In genomic region chr3:46978985-46979944, GRCh38 we compare ENCODE assay signal across 1 cellular context.
TF ChIP-seq lines count a peak whose summit lies in the region.

Gene NBEAL2, plus strand, starts transcription at chr3:46979666. Its CDS starts 196 bp downstream, at chr3:46979862.

TF ChIP-seq in K562, 482 proteins besides CTCF, POLR2A, EP300 and RAD21 (continued from another document and continues in another):
- TF ChIP-seq RCOR1 (IDR thresholded peaks at IDR 0.05; ENCODE audit: borderline replicate concordance in 1 of 2, low read depth in 2 of 2, low read length in 2 of 2) (peak in 1 of 2 experiments; percentile 28; a peak in 1 of 4 replicates), PHF20 (IDR thresholded peaks at IDR 0.05; ENCODE audit: partially characterized antibody) (peak; percentile 38), CBX2 (IDR thresholded peaks at IDR 0.05; ENCODE audit: insufficient read depth, low read length, poor library complexity, severe bottlenecking) (no peak), DNMT1 (IDR thresholded peaks at IDR 0.05) (no peak), ZNF124 (CRISPR knock-in tag; IDR thresholded peaks at IDR 0.05) (no peak), MTA2 (IDR thresholded peaks at IDR 0.05; ENCODE audit: low read depth) (no peak), U2AF1 (optimal IDR thresholded peaks at IDR 0.05; ENCODE audit: low read depth, low read length) (peak; percentile 70), HEY1 (CRISPR knock-in tag; IDR thresholded peaks at IDR 0.05; ENCODE audit: borderline replicate concordance) (no peak), MECOM (CRISPR knock-in tag; IDR thresholded peaks at IDR 0.05) (no peak), KAT8 (IDR thresholded peaks at IDR 0.05; ENCODE audit: low read depth) (no peak), HBP1 (CRISPR knock-in tag; IDR thresholded peaks at IDR 0.05) (peak; percentile 33; the same call in 1 of the 2 replicates), HCFC1 (IDR thresholded peaks at IDR 0.05; ENCODE audit: low read depth, low read length) (peak; percentile 10; the same call in 1 of the 2 replicates), NRF1 (conservative IDR thresholded peaks at IDR 0.05 in 1 of 2, IDR thresholded peaks at IDR 0.05 in 1 of 2) (peak; percentile 82 to 84), PML (IDR thresholded peaks at IDR 0.05; ENCODE audit: low read length) (peak; percentile 69; the same call in 1 of the 2 replicates), MAX (CRISPR knock-in tag; IDR thresholded peaks at IDR 0.05) (peak; percentile 59), ZNF318 (IDR thresholded peaks at IDR 0.05; ENCODE audit: borderline replicate concordance in 1 of 2, low read depth in 1 of 2) (no peak), SREBF1 (IDR thresholded peaks at IDR 0.05; ENCODE audit: borderline replicate concordance, low read depth, low read length) (no peak), GTF2F1 (IDR thresholded peaks at IDR 0.05; ENCODE audit: low read depth, low read length) (peak; percentile 59; the same call in 1 of the 2 replicates), TBL1XR1 (IDR thresholded peaks at IDR 0.05; ENCODE audit: low read length in 2 of 2) (no peak), MIER1 (IDR thresholded peaks at IDR 0.05; ENCODE audit: low read depth) (0 out of 2 replicates have a peak, but pooled peaks have one; percentile 30), NR3C1 (CRISPR knock-in tag; IDR thresholded peaks at IDR 0.05) (no peak), SREBF2 (CRISPR knock-in tag; IDR thresholded peaks at IDR 0.05) (no peak), CBX1 (IDR thresholded peaks at IDR 0.05; ENCODE audit: low read depth) (peak; percentile 87; the same call in 1 of the 2 replicates), PHB2 (IDR thresholded peaks at IDR 0.05; ENCODE audit: low read depth) (no peak), POLR2AphosphoS5 (IDR thresholded peaks at IDR 0.05; ENCODE audit: control insufficient read depth, insufficient read depth, low read depth, low read length) (peak; percentile 80), DPF2 (IDR thresholded peaks at IDR 0.05) (0 out of 2 replicates have a peak, but pooled peaks have one; percentile 4), RBM25 (IDR thresholded peaks at IDR 0.05; ENCODE audit: low read depth, low read length, severe bottlenecking) (peak; percentile 100), BDP1 (IDR thresholded peaks at IDR 0.05; ENCODE audit: insufficient read depth, insufficient read length) (no peak), ZFP36 (IDR thresholded peaks at IDR 0.05; ENCODE audit: low read depth, low read length, partially characterized antibody) (peak; percentile 100), MAFK (IDR thresholded peaks at IDR 0.05; ENCODE audit: low read length) (no peak), ZNF507 (tag; conservative IDR thresholded peaks at IDR 0.05) (no peak), NR0B1 (IDR thresholded peaks at IDR 0.05; ENCODE audit: partially characterized antibody) (no peak), ZNF175 (CRISPR knock-in tag; IDR thresholded peaks at IDR 0.05; ENCODE audit: low read depth) (no peak), RBM17 (IDR thresholded peaks at IDR 0.05; ENCODE audit: borderline replicate concordance, low read depth, low read length) (no peak), PPARD (CRISPR knock-in tag; IDR thresholded peaks at IDR 0.05) (no peak), BRF1 (IDR thresholded peaks at IDR 0.05; ENCODE audit: borderline replicate concordance, extremely low read depth, insufficient read length) (no peak), RB1 (IDR thresholded peaks at IDR 0.05; ENCODE audit: low read depth) (peak; percentile 90), TEAD1 (CRISPR knock-in tag; IDR thresholded peaks at IDR 0.05) (peak; percentile 13 to 73; a peak in 1 of 4 replicates), GTF3C2 (IDR thresholded peaks at IDR 0.05; ENCODE audit: borderline replicate concordance, extremely low read depth, insufficient read length) (peak; percentile 86), ZZZ3 (IDR thresholded peaks at IDR 0.05) (no peak), ZNF12 (CRISPR knock-in tag; IDR thresholded peaks at IDR 0.05) (no peak), TEAD4 (IDR thresholded peaks at IDR 0.05; ENCODE audit: low read length) (no peak), TEAD4 (CRISPR knock-in tag; IDR thresholded peaks at IDR 0.05; ENCODE audit: borderline replicate concordance) (no peak), ZBTB34 (CRISPR knock-in tag; IDR thresholded peaks at IDR 0.05) (no peak), ERF (CRISPR knock-in tag; IDR thresholded peaks at IDR 0.05) (peak; percentile 77), GABPB1 (CRISPR knock-in tag; IDR thresholded peaks at IDR 0.05) (peak; percentile 67; the same call in 1 of the 2 replicates), U2AF2 (optimal IDR thresholded peaks at IDR 0.05; ENCODE audit: low read depth, low read length) (no peak), TEAD2 (tag; IDR thresholded peaks at IDR 0.05) (0 out of 2 replicates have a peak, but pooled peaks have one; percentile 45), ETV5 (CRISPR knock-in tag; IDR thresholded peaks at IDR 0.05; ENCODE audit: low read depth) (no peak; the same call in 1 of the 2 replicates), RFX7 (CRISPR knock-in tag; IDR thresholded peaks at IDR 0.05) (no peak), ZNF212 (CRISPR knock-in tag; IDR thresholded peaks at IDR 0.05) (0 out of 2 replicates have a peak, but pooled peaks have one; percentile 11), CBFA2T3 (IDR thresholded peaks at IDR 0.05) (no peak), WHSC1 (IDR thresholded peaks at IDR 0.05; ENCODE audit: low read length) (no peak), E2F1 (CRISPR knock-in tag; IDR thresholded peaks at IDR 0.05) (peak; percentile 62), SMARCA4 (IDR thresholded peaks at IDR 0.05) (0 out of 2 replicates have a peak, but pooled peaks have one; percentile 20), CTBP1 (IDR thresholded peaks at IDR 0.05; ENCODE audit: borderline replicate concordance) (peak; percentile 98), PTTG1 (tag; IDR thresholded peaks at IDR 0.05; ENCODE audit: low read depth) (no peak), STAT5A (IDR thresholded peaks at IDR 0.05; ENCODE audit: borderline replicate concordance, low read length) (no peak), TGIF2 (CRISPR knock-in tag; IDR thresholded peaks at IDR 0.05) (no peak), ZNF707 (CRISPR knock-in tag; conservative IDR thresholded peaks at IDR 0.05) (0 out of 2 replicates have a peak, but pooled peaks have one; percentile 13)
